16 cellular contexts compared by ENCODE assay signal in genomic region chr11:117806906-117807305, GRCh38. TPM values are rescaled to one million over a fixed set of nuclear protein-coding genes. Genes with fewer than 3 reads are reported as not detected.
DNase-seq lines count a peak whose midpoint lies in the region; ATAC-seq and TF ChIP-seq lines count a peak whose summit lies in the region.
"Had no signal": no experiment of that assay in that cellular context is flagged by ENCODE, and none has a peak within 500 bp of the region (broad histone marks: within the 10 kb centered on the region; RNA-seq: fewer than 3 reads in every experiment).

No MANE protein-coding gene starts in this region.

- peaks cover 16% of the 10 kb centered on the region for H3K4me1 Mint-ChIP-seq in activated CD8-positive, alpha-beta T cell treated with anti-CD3 and anti-CD28 coated beads for 36 hours (ENCODE audit: low read depth)

- no peak overlapping the region for H4K8ac ChIP-seq in mesenchymal stem cell (ENCODE audit: low read length)

- no peak for ATAC-seq in Right ventricle myocardium inferior
- ATAC-seq in HG02678 (IDR thresholded peaks at IDR 0.05; ENCODE audit: unreplicated experiment), result no peak
- ATAC-seq in activated CD8-positive, alpha-beta T cell treated with anti-CD3 and anti-CD28 coated beads for 36 hours, result no peak

- H2AK5ac ChIP-seq in mesenchymal stem cell (ENCODE audit: low read length, severe bottlenecking), result peak overlapping the region; percentile 21

- no peaks in the 10 kb centered on the region for H3K27me3 Mint-ChIP-seq in activated CD8-positive, alpha-beta T cell treated with anti-CD3 and anti-CD28 coated beads for 36 hours

- H2AFZ ChIP-seq in mesenchymal stem cell (ENCODE audit: low read depth, low read length), result no peak overlapping the region

- H3K23ac ChIP-seq in mesenchymal stem cell (ENCODE audit: low read length in 2 of 2), result no peak overlapping the region

- peaks cover 14% of the 10 kb centered on the region for H3K4me1 ChIP-seq in mesenchymal stem cell (ENCODE audit: control insufficient read depth, insufficient read depth, low read depth, low read length)

- no peak for TF ChIP-seq CTCF in activated CD8-positive, alpha-beta T cell treated with anti-CD3 and anti-CD28 coated beads for 36 hours (IDR thresholded peaks at IDR 0.05)

- H2BK15ac ChIP-seq in mesenchymal stem cell (ENCODE audit: low read depth, poor library complexity, severe bottlenecking), result no peak overlapping the region

- H3K14ac ChIP-seq in mesenchymal stem cell (ENCODE audit: low read length in 2 of 2), result no peak overlapping the region

- H3K4me2 ChIP-seq in mesenchymal stem cell (ENCODE audit: low read length, poor library complexity, severe bottlenecking), result no peak overlapping the region

- H3K27ac Mint-ChIP-seq in activated CD8-positive, alpha-beta T cell treated with anti-CD3 and anti-CD28 coated beads for 36 hours, result no peak overlapping the region

- intact Hi-C loops in Right ventricle myocardium inferior (cut with DNase I), result loop anchor here (5.0 kb wide), 1 partner anchor 245 kb away; no protein-coding TSS in a partner anchor
- intact Hi-C loops in cardiac septum (cut with DNase I), result loop anchor here (5.0 to 10.0 kb wide), 2 partner anchors 172 to 380 kb away; no protein-coding TSS in a partner anchor
- intact Hi-C loops in activated CD8-positive, alpha-beta T cell treated with anti-CD3 and anti-CD28 coated beads for 36 hours (cut with micrococcal nuclease), result no loop called here

- H3K36me3 Mint-ChIP-seq in activated CD8-positive, alpha-beta T cell treated with anti-CD3 and anti-CD28 coated beads for 36 hours (ENCODE audit: low read depth), result no peaks in the 10 kb centered on the region

- CTCF ChIA-PET in activated CD8-positive, alpha-beta T cell treated with anti-CD3 and anti-CD28 coated beads for 36 hours (lab: Charles Lee), result interaction anchor here (0.6 to 8.5 kb wide), 41 partner anchors 8 to 396 kb away, joined by 3 to 196 read pairs (median 7); partner anchors contain the start of genes DSCAML1, FXYD2 and FXYD6

- WGBS in mesenchymal stem cell, result 83% methylated on average over 5 of the region's 5 CpGs

- peaks cover 0 to 57% of the 10 kb centered on the region in 2 experiments for H3K27me3 ChIP-seq in mesenchymal stem cell (ENCODE audit: control insufficient read depth in 1 of 2, insufficient read depth in 1 of 2, low read length in 2 of 2)

- H3K9me3 ChIP-seq in mesenchymal stem cell (ENCODE audit: control insufficient read depth, low read length), result no peaks in the 10 kb centered on the region
- H3K9me3 ChIP-seq: MG63 had no signal

- H2BK12ac ChIP-seq in mesenchymal stem cell (ENCODE audit: low read length in 2 of 2), result no peak overlapping the region

- no peak overlapping the region for H3K9ac ChIP-seq in mesenchymal stem cell (ENCODE audit: low read length)

- peaks cover 0 to 22% of the 10 kb centered on the region in 2 experiments for H3K36me3 ChIP-seq in mesenchymal stem cell (ENCODE audit: control insufficient read depth in 1 of 2, insufficient read depth in 2 of 2, low read depth in 1 of 2, low read length in 2 of 2)
- H3K36me3 ChIP-seq: MG63 had no signal

- DNase-seq in Right ventricle myocardium inferior (ENCODE audit: missing footprints), result peak; percentile 69
- DNase-seq in cardiac septum (ENCODE audit: low spot score), result no peak
- peak; percentile 23 for DNase-seq in SKM-1 treated with dmso at 0.1 percent for 144 hours (lab: John Stamatoyannopoulos, UW; ENCODE audit: unreplicated experiment)
- DNase-seq in mesenchymal stem cell, result no peak
- no peak for DNase-seq in activated CD4-positive, alpha-beta T cell treated with anti-CD3 and anti-CD28 coated beads for 4 hours
- DNase-seq in activated CD8-positive, alpha-beta T cell treated with anti-CD3 and anti-CD28 coated beads for 36 hours, result no peak
- DNase-seq: 8988T, GF-D8, NCI-H2029 treated with DMSO at 0.1 percent for 48 hours had no signal

- H3K4me3 ChIP-seq in mesenchymal stem cell (ENCODE audit: insufficient read depth in 1 of 2, low read depth in 1 of 2, low read length in 2 of 2), result no peak overlapping the region
- H3K4me3 ChIP-seq: K562, MG63 had no signal

- H4K91ac ChIP-seq in mesenchymal stem cell (ENCODE audit: low read length), result no peak overlapping the region

- POLR2A ChIA-PET in activated CD8-positive, alpha-beta T cell treated with anti-CD3 and anti-CD28 coated beads for 36 hours (lab: Charles Lee), result interaction anchor here (0.6 to 2.8 kb wide), 3 partner anchors 9 to 22 kb away, joined by 3 to 15 read pairs (median 3); no protein-coding TSS in a partner anchor

- no peak overlapping the region for H3K18ac ChIP-seq in mesenchymal stem cell (ENCODE audit: low read depth in 1 of 2, low read length in 2 of 2)

- no peaks in the 10 kb centered on the region for H3K9me3 Mint-ChIP-seq in activated CD8-positive, alpha-beta T cell treated with anti-CD3 and anti-CD28 coated beads for 36 hours

- no peak overlapping the region for H3K4me3 Mint-ChIP-seq in activated CD8-positive, alpha-beta T cell treated with anti-CD3 and anti-CD28 coated beads for 36 hours

- peaks cover 31% of the 10 kb centered on the region for H3K79me1 ChIP-seq in mesenchymal stem cell (replicated peaks; ENCODE audit: low read length, poor library complexity, severe bottlenecking)

- H3K4ac ChIP-seq in mesenchymal stem cell (ENCODE audit: low read depth in 1 of 2, low read length in 2 of 2), result no peak overlapping the region

- H3K27ac ChIP-seq in mesenchymal stem cell (ENCODE audit: low read length, poor library complexity, severe bottlenecking), result no peak overlapping the region
- H3K27ac ChIP-seq: C4-2B had no signal

- H2BK5ac ChIP-seq in mesenchymal stem cell (ENCODE audit: low read depth, low read length, poor library complexity, severe bottlenecking), result no peak overlapping the region

- H2BK120ac ChIP-seq in mesenchymal stem cell (ENCODE audit: low read depth, low read length), result no peak overlapping the region

RNA-seq across cellular contexts. Expression of gene DSCAML1, which starts 9.9 kb away (rescaled TPM):
- 0.22 TPM for total RNA-seq in Right ventricle myocardium inferior
- 1.2 TPM for total RNA-seq in cardiac septum
- polyA plus RNA-seq in mesenchymal stem cell (2013, experiment 1 of 2), result not detected
- polyA plus RNA-seq in mesenchymal stem cell (2013, experiment 2 of 2), result not detected
- under 1 TPM; 0.13 to 0.29 TPM for total RNA-seq in activated CD8-positive, alpha-beta T cell treated with anti-CD3 and anti-CD28 coated beads for 36 hours
- total RNA-seq: K562, LHCN-M2, SK-MEL-5 had no signal
- polyA plus RNA-seq: AG04450, K562 had no signal

RNA-seq across cellular contexts. Expression of gene FXYD2, which starts 17.6 kb away (rescaled TPM):
- total RNA-seq in Right ventricle myocardium inferior (2.7 TPM), cardiac septum (1.6 TPM)
- 1.0 TPM for polyA plus RNA-seq in mesenchymal stem cell (2013, experiment 1 of 2)
- 0.58 TPM for polyA plus RNA-seq in mesenchymal stem cell (2013, experiment 2 of 2)
- total RNA-seq in activated CD8-positive, alpha-beta T cell treated with anti-CD3 and anti-CD28 coated beads for 36 hours, result 1 to 10 TPM; 6.7 to 7.2 TPM
- total RNA-seq: K562, LHCN-M2, SK-MEL-5 had no signal
- polyA plus RNA-seq: AG04450, K562 had no signal

Comparison
In these comparisons a context has a peak if more than half of its experiments do, and no peak if none do; other contexts are left out.
1. DNase-seq: peak in Right ventricle myocardium inferior (single experiment) and SKM-1 treated with dmso at 0.1 percent for 144 hours (single experiment); none in cardiac septum (single experiment), mesenchymal stem cell (single experiment), activated CD4-positive, alpha-beta T cell treated with anti-CD3 and anti-CD28 coated beads for 4 hours (0 of 2) and activated CD8-positive, alpha-beta T cell treated with anti-CD3 and anti-CD28 coated beads for 36 hours (single experiment).